14 cellular contexts compared by ENCODE assay signal in genomic region chr17:68461122-68461539, GRCh38. TPM values are rescaled to one million over a fixed set of nuclear protein-coding genes. Genes with fewer than 3 reads are reported as not detected.
DNase-seq lines count a peak whose midpoint lies in the region; ATAC-seq, FAIRE-seq and TF ChIP-seq lines count a peak whose summit lies in the region.
"Had no signal": no experiment of that assay in that cellular context is flagged by ENCODE, and none has a peak within 500 bp of the region (broad histone marks: within the 10 kb centered on the region; RNA-seq: fewer than 3 reads in every experiment).

No MANE protein-coding gene starts in this region.

- peaks cover 3% of the 10 kb centered on the region for H3K9me1 ChIP-seq in keratinocyte (ENCODE audit: control insufficient read depth, extremely low read depth, insufficient read depth, low read length)

- intact Hi-C loops in tibial artery (cut with DNase I; ENCODE audit: low total_unique reads) = loop anchor here (10.0 kb wide), 2 partner anchors 286 to 294 kb away; no protein-coding TSS in a partner anchor

- H3K4me2 ChIP-seq in GM23248 (ENCODE audit: unreplicated experiment) (no peak overlapping the region), keratinocyte (ENCODE audit: control insufficient read depth, extremely low read depth, insufficient read depth, low read depth, low read length) (no peak overlapping the region)

- H3K27ac Mint-ChIP-seq in T-helper 2 cell treated with Interferon-gamma antibody and Interleukin-4, amounts not matched to agents 5 μg/mL and 100 μg/mL, for 36 hours = peak overlapping the region; percentile 90
- H3K27ac Mint-ChIP-seq: activated B cell treated with CpG ODN at 0.5 μM for 24 hours had no signal

- peaks cover 65% of the 10 kb centered on the region for H3K4me1 Mint-ChIP-seq in T-helper 2 cell treated with Interferon-gamma antibody and Interleukin-4, amounts not matched to agents 5 μg/mL and 100 μg/mL, for 36 hours (ENCODE audit: low read depth)

- no peak for FAIRE-seq in keratinocyte (lab: Jason Lieb, UNC)
- FAIRE-seq: A204.1, kidney had no signal

- H3K79me2 ChIP-seq in GM23248 (ENCODE audit: insufficient read depth) (no peaks in the 10 kb centered on the region), keratinocyte (ENCODE audit: control insufficient read depth, insufficient read depth, low read length) (no peaks in the 10 kb centered on the region)

- H3K4me1 ChIP-seq in GM23248 (ENCODE audit: insufficient read depth) (no peaks in the 10 kb centered on the region), keratinocyte (ENCODE audit: control insufficient read depth, extremely low read depth, insufficient read depth, low read length) (peaks cover 35% of the 10 kb centered on the region), tibial artery (peaks cover 0 to 12% (median 5%) of the 10 kb centered on the region in 4 donors)

- H3K27me3 Mint-ChIP-seq in T-helper 2 cell treated with Interferon-gamma antibody and Interleukin-4, amounts not matched to agents 5 μg/mL and 100 μg/mL, for 36 hours (ENCODE audit: low read depth) = no peaks in the 10 kb centered on the region
- H3K27me3 Mint-ChIP-seq: activated B cell treated with CpG ODN at 0.5 μM for 24 hours had no signal

- DNase-seq in NCI-H748 (lab: John Stamatoyannopoulos, UW; ENCODE audit: unreplicated experiment) = peak; percentile 35
- no peak for DNase-seq in NCI-H748 treated with DMSO at 0.1 percent for 48 hours (lab: John Stamatoyannopoulos, UW)
- no peak for DNase-seq in GM23248
- no peak for DNase-seq in T-helper 2 cell treated with Interferon-gamma antibody and Interleukin-4, amounts not matched to agents 5 μg/mL and 100 μg/mL, for 36 hours (ENCODE audit: low spot score)
- no peak for DNase-seq in keratinocyte (ENCODE audit: low read depth, low spot score)
- no peak for DNase-seq in tibial artery
- DNase-seq: activated B cell treated with CpG ODN at 0.5 μM for 24 hours, aorta, kidney had no signal

- H3K27me3 ChIP-seq in GM23248 (replicated peaks; ENCODE audit: insufficient read depth) (no peaks in the 10 kb centered on the region), keratinocyte (ENCODE audit: control insufficient read depth, extremely low read depth, insufficient read depth, low read length) (no peaks in the 10 kb centered on the region), tibial artery (no peaks in the 10 kb centered on the region)

- H3K4me3 Mint-ChIP-seq in T-helper 2 cell treated with Interferon-gamma antibody and Interleukin-4, amounts not matched to agents 5 μg/mL and 100 μg/mL, for 36 hours = peak overlapping the region; percentile 85
- H3K4me3 Mint-ChIP-seq: activated B cell treated with CpG ODN at 0.5 μM for 24 hours had no signal

- H3K9ac ChIP-seq in GM23248 (no peak overlapping the region), keratinocyte (ENCODE audit: control insufficient read depth, extremely low read depth, insufficient read depth, low read length) (no peak overlapping the region)

- in situ Hi-C loops in GM23248 (cut with MboI) = loop anchor here (10.0 kb wide), 1 partner anchor 286 kb away; no protein-coding TSS in a partner anchor

- no peaks in the 10 kb centered on the region for H4K20me1 ChIP-seq in GM23248 (ENCODE audit: insufficient read depth)
- no peaks in the 10 kb centered on the region for H4K20me1 ChIP-seq in keratinocyte (ENCODE audit: control insufficient read depth, extremely low read depth, insufficient read depth, low read length)

- TF ChIP-seq CTCF in keratinocyte (optimal IDR thresholded peaks at IDR 0.05 in 1 of 3, IDR thresholded peaks at IDR 0.05 in 1 of 3, conservative IDR thresholded peaks at IDR 0.05 in 1 of 3; ENCODE audit: extremely low read depth in 1 of 3, insufficient read depth in 2 of 3, low read length in 3 of 3) (no peak), tibial artery (IDR thresholded peaks at IDR 0.05) (no peak)

- no peaks in the 10 kb centered on the region for H3K36me3 Mint-ChIP-seq in T-helper 2 cell treated with Interferon-gamma antibody and Interleukin-4, amounts not matched to agents 5 μg/mL and 100 μg/mL, for 36 hours (ENCODE audit: low read depth)

- 80 to 84% methylated on average over 1 of the region's 1 CpG for WGBS in GM23248 (ENCODE audit: low coverage in 1 of 2, low lambda C conversion rate in 2 of 2, missing lambda C conversion rate in 2 of 2), 2 experiments

- 0 out of 2 replicates have a peak overlapping the region, but pooled peaks have one; percentile 7 for H2AFZ ChIP-seq in GM23248
- peak overlapping the region; percentile 8 for H2AFZ ChIP-seq in keratinocyte (ENCODE audit: control insufficient read depth, low read length)

- H3K9me3 ChIP-seq in GM23248 (ENCODE audit: low read depth) = no peaks in the 10 kb centered on the region
- no peaks in the 10 kb centered on the region for H3K9me3 ChIP-seq in keratinocyte (ENCODE audit: control insufficient read depth, low read depth, low read length)
- no peaks in the 10 kb centered on the region for H3K9me3 ChIP-seq in tibial artery

- peaks cover 11% of the 10 kb centered on the region for H3F3A ChIP-seq in GM23248 (ENCODE audit: insufficient read depth)

- H3K4me3 ChIP-seq in GM23248 (no peak overlapping the region), keratinocyte (ENCODE audit: control insufficient read depth in 2 of 3, extremely low read depth in 1 of 3, insufficient read depth in 2 of 3, low read depth in 1 of 3, low read length in 3 of 3) (no peak overlapping the region), tibial artery (no peak overlapping the region)

- H3K27ac ChIP-seq in GM23248 (no peak overlapping the region), keratinocyte (ENCODE audit: control insufficient read depth, insufficient read depth, low read length) (no peak overlapping the region), tibial artery (no peak overlapping the region)
- H3K27ac ChIP-seq: HL-60 had no signal

- H3K36me3 ChIP-seq in GM23248 (ENCODE audit: low read depth) (no peaks in the 10 kb centered on the region), keratinocyte (ENCODE audit: control insufficient read depth in 2 of 2, extremely low read depth in 1 of 2, insufficient read depth in 2 of 2, low read length in 2 of 2) (no peaks in the 10 kb centered on the region), tibial artery (no peaks in the 10 kb centered on the region)

- dilution Hi-C loops in keratinocyte (cut with MboI; ENCODE audit: extremely low pct_ligation_motif_present, low sequenced_read_pairs) = no loop called here

- no peaks in the 10 kb centered on the region for H3K9me2 ChIP-seq in GM23248 (ENCODE audit: insufficient read depth)

- H3K9me3 Mint-ChIP-seq in T-helper 2 cell treated with Interferon-gamma antibody and Interleukin-4, amounts not matched to agents 5 μg/mL and 100 μg/mL, for 36 hours = no peaks in the 10 kb centered on the region
- H3K9me3 Mint-ChIP-seq: activated B cell treated with CpG ODN at 0.5 μM for 24 hours had no signal

- ATAC-seq in HG03354 (IDR thresholded peaks at IDR 0.05; ENCODE audit: poor library complexity, severe bottlenecking, unreplicated experiment) (no peak), GM21515 (IDR thresholded peaks at IDR 0.05; ENCODE audit: unreplicated experiment) (no peak)
- ATAC-seq: esophagus mucosa had no signal

RNA-seq across cellular contexts. Expression of gene WIPI1, which starts 3.8 kb away (rescaled TPM):
- 82.0 and 91.4 TPM in 2 replicates for total RNA-seq in GM23248 (2014; rRNA removed; shearing (Covaris generic))
- polyA plus RNA-seq in GM23248 (2016; fragmentation: Nextera tagmentation; extraction: Ambion mirVana) (99.1 and 100 TPM in 2 replicates), keratinocyte (49.4 to 70.8 TPM (median 62.3 TPM) in 3 replicates)
- polyA plus RNA-seq in keratinocyte (2011; ENCODE audit: low read depth) = 33.8 TPM
- 70.0 and 96.5 TPM in 2 replicates for polyA plus RNA-seq in keratinocyte (2011; cell fraction: cytosol; rRNA removed)
- polyA plus RNA-seq in keratinocyte (2011; cell fraction: nucleus; rRNA removed) = 56.3 and 58.3 TPM in 2 replicates
- 40.6 and 53.5 TPM in 2 replicates for polyA plus RNA-seq in keratinocyte (2012; ENCODE audit: low replicate concordance)
- polyA minus RNA-seq in keratinocyte = 45.2 to 76.6 TPM (median 65.1 TPM) in 3 replicates
- 67.3 TPM for polyA minus RNA-seq in keratinocyte (2011; cell fraction: cytosol; rRNA and poly(A)+ RNA removed)
- polyA minus RNA-seq in keratinocyte (2011; cell fraction: nucleus; rRNA and poly(A)+ RNA removed) = 30.0 and 44.5 TPM in 2 replicates

RNA-seq across cellular contexts. Expression of gene PRKAR1A, which starts 51.1 kb away (rescaled TPM):
- total RNA-seq in GM23248 (2014; rRNA removed; shearing (Covaris generic)) = 281 and 287 TPM in 2 replicates
- polyA plus RNA-seq in GM23248 (2016; fragmentation: Nextera tagmentation; extraction: Ambion mirVana) (331 and 332 TPM in 2 replicates), keratinocyte (149 to 212 TPM (median 176 TPM) in 3 replicates)
- polyA plus RNA-seq in keratinocyte (2011; ENCODE audit: low read depth) = 233 TPM
- 145 and 176 TPM in 2 replicates for polyA plus RNA-seq in keratinocyte (2011; cell fraction: cytosol; rRNA removed)
- polyA plus RNA-seq in keratinocyte (2011; cell fraction: nucleus; rRNA removed) = 175 and 226 TPM in 2 replicates
- polyA plus RNA-seq in keratinocyte (2012; ENCODE audit: low replicate concordance) = 105 and 148 TPM in 2 replicates
- 162 to 249 TPM (median 165 TPM) in 3 replicates for polyA minus RNA-seq in keratinocyte
- polyA minus RNA-seq in keratinocyte (2011; cell fraction: cytosol; rRNA and poly(A)+ RNA removed) = 331 TPM
- polyA minus RNA-seq in keratinocyte (2011; cell fraction: nucleus; rRNA and poly(A)+ RNA removed) = 97.4 and 211 TPM in 2 replicates
